In the genomic region with DNA sequence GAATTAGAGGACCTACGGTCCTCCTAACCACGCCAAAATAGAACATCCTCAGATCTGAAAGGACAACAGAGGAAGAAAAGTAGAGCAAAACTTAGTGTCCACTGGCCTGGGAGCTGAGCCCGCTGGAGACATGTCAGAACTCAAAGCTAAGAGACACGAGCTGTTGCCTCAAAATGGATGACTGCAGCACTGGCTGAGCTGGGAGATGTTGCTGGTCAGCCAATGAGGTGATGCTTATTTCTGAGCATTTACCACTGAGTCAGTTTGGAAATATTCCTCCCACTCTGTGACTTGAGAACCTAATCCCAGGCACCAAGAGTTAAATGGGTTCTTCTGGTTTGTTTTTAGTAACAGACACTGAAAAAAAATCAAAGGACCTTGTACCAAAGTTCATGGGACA, we compare ENCODE assay signal across 20 cellular contexts. TPM values are rescaled to one million over a fixed set of nuclear protein-coding genes. Genes with fewer than 3 reads are reported as not detected.
DNase-seq lines count a peak whose midpoint lies in the region; ATAC-seq, FAIRE-seq and TF ChIP-seq lines count a peak whose summit lies in the region.
"Had no signal": no experiment of that assay in that cellular context is flagged by ENCODE, and none has a peak within 500 bp of the region (broad histone marks: within the 10 kb centered on the region; RNA-seq: fewer than 3 reads in every experiment).

No MANE protein-coding gene starts in this region.

- H3K4me3 ChIP-seq in AG04450 (ENCODE audit: low read depth, low read length) (no peak overlapping the region), Loucy (ENCODE audit: low read length, poor library complexity, severe bottlenecking) (no peak overlapping the region), H1 (ENCODE audit: extremely low read depth in 1 of 4, insufficient read depth in 2 of 4, low read depth in 3 of 4, low read length in 4 of 4) (no peak overlapping the region), mesenchymal stem cell (ENCODE audit: insufficient read depth in 1 of 2, low read depth in 1 of 2, low read length in 2 of 2) (no peak overlapping the region)
- H3K4me3 ChIP-seq: ascending aorta, gastrocnemius medialis had no signal

- H3K27me3 ChIP-seq in AG04450 (ENCODE audit: control insufficient read depth, insufficient read depth, low read length) = no peaks in the 10 kb centered on the region
- H3K27me3 ChIP-seq in Loucy (ENCODE audit: insufficient read depth, low read length, poor library complexity, severe bottlenecking) = no peaks in the 10 kb centered on the region
- no peaks in the 10 kb centered on the region for H3K27me3 ChIP-seq in H1 (replicated peaks in 1 of 4; ENCODE audit: control insufficient read depth in 3 of 4, extremely low read depth in 1 of 4, insufficient read depth in 3 of 4, low read length in 3 of 4)
- peaks cover 0 to 5% of the 10 kb centered on the region in 2 experiments for H3K27me3 ChIP-seq in mesenchymal stem cell (ENCODE audit: control insufficient read depth in 1 of 2, insufficient read depth in 1 of 2, low read length in 2 of 2)
- H3K27me3 ChIP-seq: ascending aorta, gastrocnemius medialis had no signal

- H3K4me2 ChIP-seq in Loucy (ENCODE audit: low read depth, low read length, poor library complexity, severe bottlenecking) (no peak overlapping the region), H1 (ENCODE audit: insufficient read depth in 1 of 2, low read depth in 2 of 2, low read length in 2 of 2) (no peak overlapping the region), mesenchymal stem cell (ENCODE audit: low read length, poor library complexity, severe bottlenecking) (no peak overlapping the region)

- H4K20me1 ChIP-seq in Loucy (ENCODE audit: insufficient read depth, low read length, poor library complexity, severe bottlenecking) (no peaks in the 10 kb centered on the region), H1 (replicated peaks in 1 of 2; ENCODE audit: control insufficient read depth in 1 of 2, insufficient read depth in 2 of 2, low read length in 2 of 2) (no peaks in the 10 kb centered on the region)

- DNase-seq in AG04450 (ENCODE audit: low read depth, low spot score) = peak; percentile 45
- DNase-seq in H1 (ENCODE audit: low read depth in 1 of 2, low spot score in 2 of 2) = no peak
- DNase-seq in mesenchymal stem cell = peak; percentile 57
- no peak for DNase-seq in OCI-M2 (lab: John Stamatoyannopoulos, UW; ENCODE audit: unreplicated experiment)
- DNase-seq in DMS53 treated with DMSO at 0.1 percent for 48 hours (lab: John Stamatoyannopoulos, UW; ENCODE audit: unreplicated experiment) = no peak
- DNase-seq: activated effector memory CD4-positive, alpha-beta T cell treated with Interleukin-2 at 50 U/mL for 16 hours; CD8-positive, alpha-beta memory T cell; gastrocnemius medialis; GDM1; midbrain; MM.1S; NCI-H2029; NCI-H526; RPMI8226 had no signal

- TF ChIP-seq RAD21 in H1 (IDR thresholded peaks at IDR 0.05 in 1 of 2, conservative IDR thresholded peaks at IDR 0.05 in 1 of 2; ENCODE audit: low read depth in 2 of 2, low read length in 2 of 2) = no peak

- no peaks in the 10 kb centered on the region for H3K79me2 ChIP-seq in Loucy (ENCODE audit: insufficient read depth, low read length)
- H3K79me2 ChIP-seq in H1 (ENCODE audit: control insufficient read depth in 1 of 2, insufficient read depth in 2 of 2, low read length in 2 of 2) = no peaks in the 10 kb centered on the region
- H3K79me2 ChIP-seq: parathyroid adenoma had no signal

- H3K56ac ChIP-seq in H1 (replicated peaks; ENCODE audit: insufficient read length, low read depth, low read length) = no peak overlapping the region

- 0 out of 2 replicates have a peak overlapping the region, but pooled peaks have one; percentile 46 for H2BK12ac ChIP-seq in H1 (ENCODE audit: low read depth, low read length)
- H2BK12ac ChIP-seq in mesenchymal stem cell (ENCODE audit: low read length in 2 of 2) = peak overlapping the region in 1 of 2 experiments; percentile 47

- H3K79me1 ChIP-seq in H1 (ENCODE audit: low read depth, low read length) (no peaks in the 10 kb centered on the region), mesenchymal stem cell (replicated peaks; ENCODE audit: low read length, poor library complexity, severe bottlenecking) (no peaks in the 10 kb centered on the region)

- POLR2A ChIA-PET in AG04450 (lab: Yijun Ruan, JAX) (no interaction called here), H1 (lab: Charles Lee; ENCODE audit: partially characterized antibody) (no interaction called here)

- H3K14ac ChIP-seq in H1 (ENCODE audit: insufficient read length) (no peak overlapping the region), mesenchymal stem cell (ENCODE audit: low read length in 2 of 2) (no peak overlapping the region)

- FAIRE-seq in H1 (lab: Jason Lieb, UNC) = no peak
- FAIRE-seq: GM18507 had no signal

- no peak for TF ChIP-seq POLR2A in H1 (IDR thresholded peaks at IDR 0.05; ENCODE audit: control extremely low read depth in 1 of 2, low read depth in 2 of 2, low read length in 2 of 2)

- no peak overlapping the region for H2AK5ac ChIP-seq in H1 (ENCODE audit: low read depth, low read length)
- no peak overlapping the region for H2AK5ac ChIP-seq in mesenchymal stem cell (ENCODE audit: low read length, severe bottlenecking)

- no peaks in the 10 kb centered on the region for H3K9me3 ChIP-seq in AG04450 (ENCODE audit: control insufficient read depth, insufficient read depth, low read length)
- H3K9me3 ChIP-seq in Loucy (ENCODE audit: insufficient read depth, low read depth, low read length) = peaks cover 6% of the 10 kb centered on the region; the same call in 1 of the 2 replicates
- H3K9me3 ChIP-seq in H1 (ENCODE audit: insufficient read depth in 2 of 2, low read depth in 1 of 2, low read length in 1 of 2) = peaks cover 5 to 8% of the 10 kb centered on the region in 2 experiments; a peak in 3 of 4 replicates
- peaks cover 14% of the 10 kb centered on the region for H3K9me3 ChIP-seq in mesenchymal stem cell (ENCODE audit: control insufficient read depth, low read length)
- H3K9me3 ChIP-seq: gastrocnemius medialis had no signal

- H3K9ac ChIP-seq in Loucy (ENCODE audit: low read depth, low read length, poor library complexity, severe bottlenecking) = no peak overlapping the region
- H3K9ac ChIP-seq in H1 (replicated peaks in 1 of 4; ENCODE audit: extremely low read depth in 1 of 4, low read depth in 3 of 4, low read length in 3 of 4) = no peak overlapping the region
- peak overlapping the region; percentile 53 for H3K9ac ChIP-seq in mesenchymal stem cell (ENCODE audit: low read length)
- H3K9ac ChIP-seq: parathyroid adenoma had no signal

- ATAC-seq in GM21619 (IDR thresholded peaks at IDR 0.05; ENCODE audit: unreplicated experiment) = no peak
- no peak for ATAC-seq in HG03521 (IDR thresholded peaks at IDR 0.05; ENCODE audit: unreplicated experiment)
- ATAC-seq: gastrocnemius medialis had no signal

- no peaks in the 10 kb centered on the region; the same call in 1 of the 2 replicates for H3K23me2 ChIP-seq in H1 (ENCODE audit: low read depth, low read length)

- H4K91ac ChIP-seq in H1 (replicated peaks; ENCODE audit: insufficient read length, low read length) (peak overlapping the region; percentile 46), mesenchymal stem cell (ENCODE audit: low read length) (no peak overlapping the region)

- H3K27ac ChIP-seq in AG04450 (ENCODE audit: low read depth, low read length) (peak overlapping the region; percentile 73), H1 (ENCODE audit: low read depth, low read length) (no peak overlapping the region), mesenchymal stem cell (ENCODE audit: low read length, poor library complexity, severe bottlenecking) (no peak overlapping the region)
- H3K27ac ChIP-seq: ascending aorta, gastrocnemius medialis, parathyroid adenoma had no signal

- no peak overlapping the region for H2BK5ac ChIP-seq in H1 (ENCODE audit: low read depth, low read length)
- no peak overlapping the region for H2BK5ac ChIP-seq in mesenchymal stem cell (ENCODE audit: low read depth, low read length, poor library complexity, severe bottlenecking)

- H3K4ac ChIP-seq in H1 (replicated peaks; ENCODE audit: insufficient read length, low read depth, low read length) = no peak overlapping the region
- H3K4ac ChIP-seq in mesenchymal stem cell (ENCODE audit: low read depth in 1 of 2, low read length in 2 of 2) = peak overlapping the region in 1 of 2 experiments; percentile 81

- H3K4me1 ChIP-seq in Loucy (ENCODE audit: insufficient read depth, low read length, poor library complexity, severe bottlenecking) (no peaks in the 10 kb centered on the region), H1 (replicated peaks in 1 of 4; ENCODE audit: control insufficient read depth in 3 of 4, insufficient read depth in 4 of 4, low read length in 3 of 4) (peaks cover 2 to 13% (median 8%) of the 10 kb centered on the region in 4 experiments; a peak in 5 of 7 replicates), mesenchymal stem cell (ENCODE audit: control insufficient read depth, insufficient read depth, low read depth, low read length) (no peaks in the 10 kb centered on the region)
- H3K4me1 ChIP-seq: ascending aorta, gastrocnemius medialis, parathyroid adenoma had no signal

- no peak overlapping the region for H2BK20ac ChIP-seq in H1 (ENCODE audit: low read length)

- H3K9me2 ChIP-seq in Loucy (replicated peaks; ENCODE audit: low read depth, low read length) = no peaks in the 10 kb centered on the region

- no peak for TF ChIP-seq CTCF in AG04450 (IDR thresholded peaks at IDR 0.05; ENCODE audit: low read depth, low read length)
- TF ChIP-seq CTCF in Loucy (conservative IDR thresholded peaks at IDR 0.05; ENCODE audit: low read length) = no peak
- no peak for TF ChIP-seq CTCF in H1 (IDR thresholded peaks at IDR 0.05; ENCODE audit: control extremely low read depth in 1 of 3, insufficient read depth in 1 of 3, low read depth in 1 of 3, low read length in 3 of 3)

- H3K18ac ChIP-seq in H1 (ENCODE audit: extremely low read depth, low read length) (no peak overlapping the region), mesenchymal stem cell (ENCODE audit: low read depth in 1 of 2, low read length in 2 of 2) (peak overlapping the region; percentile 21 to 24)

- no peak overlapping the region for H4K5ac ChIP-seq in H1 (ENCODE audit: insufficient read length, low read depth, low read length)

- WGBS in H1 (ENCODE audit: extremely low coverage in 1 of 2, insufficient coverage in 1 of 2, insufficient read length in 1 of 2, insufficient replicate concordance in 2 of 2, low coverage in 1 of 2, low lambda C conversion rate in 2 of 2, missing lambda C conversion rate in 1 of 2), 2 experiments = 81% methylated on average over 4 of the region's 4 CpGs; no CpG with 5 or more reads in 1 of the 2 experiments
- 58% methylated on average over 4 of the region's 4 CpGs for WGBS in mesenchymal stem cell

- H2BK15ac ChIP-seq in H1 (ENCODE audit: low read length) (no peak overlapping the region), mesenchymal stem cell (ENCODE audit: low read depth, poor library complexity, severe bottlenecking) (no peak overlapping the region)

- H3K23ac ChIP-seq in H1 (ENCODE audit: insufficient read length) (no peak overlapping the region), mesenchymal stem cell (ENCODE audit: low read length in 2 of 2) (no peak overlapping the region)

- H4K8ac ChIP-seq in H1 (ENCODE audit: extremely low read depth, insufficient read depth, low read length) (no peak overlapping the region), mesenchymal stem cell (ENCODE audit: low read length) (no peak overlapping the region)

- H3F3A ChIP-seq in Loucy (ENCODE audit: low read depth) = no peaks in the 10 kb centered on the region

- H2BK120ac ChIP-seq in H1 (replicated peaks; ENCODE audit: low read depth, low read length) (no peak overlapping the region), mesenchymal stem cell (ENCODE audit: low read depth, low read length) (no peak overlapping the region)

- CTCF ChIA-PET in AG04450 (lab: Charles Lee) (interaction anchor here (1.0 to 3.5 kb wide), 5 partner anchors 25 to 1351 kb away, joined by 3 to 39 read pairs (median 5); no protein-coding TSS in a partner anchor), H1 (lab: Charles Lee; ENCODE audit: partially characterized antibody) (interaction anchor here (0.7 to 2.5 kb wide), 5 partner anchors 32 to 237 kb away, joined by 3 to 12 read pairs (median 3); no protein-coding TSS in a partner anchor)

- no peaks in the 10 kb centered on the region for H3K36me3 ChIP-seq in Loucy (ENCODE audit: insufficient read depth, low read length)
- no peaks in the 10 kb centered on the region for H3K36me3 ChIP-seq in H1 (ENCODE audit: control insufficient read depth in 2 of 4, insufficient read depth in 4 of 4, low read length in 3 of 4)
- no peaks in the 10 kb centered on the region for H3K36me3 ChIP-seq in mesenchymal stem cell (ENCODE audit: control insufficient read depth in 1 of 2, insufficient read depth in 2 of 2, low read depth in 1 of 2, low read length in 2 of 2)
- H3K36me3 ChIP-seq: ascending aorta, gastrocnemius medialis had no signal

- TF ChIP-seq EP300 in H1 (IDR thresholded peaks at IDR 0.05; ENCODE audit: borderline replicate concordance in 1 of 2, low read depth in 2 of 2, low read length in 2 of 2) = no peak

- H2AFZ ChIP-seq in Loucy (ENCODE audit: low read length) = peak overlapping the region; percentile 44; the same call in 1 of the 2 replicates
- H2AFZ ChIP-seq in H1 (ENCODE audit: low read length) = peak overlapping the region; percentile 26; the same call in 1 of the 2 replicates
- H2AFZ ChIP-seq in mesenchymal stem cell (ENCODE audit: low read depth, low read length) = no peak overlapping the region
- H2AFZ ChIP-seq: parathyroid adenoma had no signal

RNA-seq across cellular contexts. Expression of a gene that starts 32.6 kb away (rescaled TPM):
- polyA plus RNA-seq in AG04450 (2011; rRNA removed) (0.91 and 1.4 TPM in 2 replicates), H1 (2011; rRNA removed) (0.75 and 0.85 TPM in 2 replicates)
- 0.69 and 2.2 TPM in 2 replicates for polyA minus RNA-seq in AG04450 (2011; rRNA and poly(A)+ RNA removed)
- 0.46 and 0.84 TPM in 2 replicates for total RNA-seq in H1 (2021; fragmentation: NEBNext Ultra II Directional; extraction: Animal tissue kit (Norgen Biotek cat#: 25700))
- 0.96 TPM for polyA plus RNA-seq in H1 (2011; cell fraction: cytosol; rRNA removed)
- polyA plus RNA-seq in H1 (2011; cell fraction: nucleus; rRNA removed) = 1.2 TPM
- polyA plus RNA-seq in H1 (2012, experiment 1 of 2) = 0.35 to 1.4 TPM (median 0.95 TPM) in 4 replicates
- polyA plus RNA-seq in H1 (2012, experiment 2 of 2) = 0.56 TPM
- polyA plus RNA-seq in H1 (2013, experiment 1 of 2) = 0.81 TPM
- polyA plus RNA-seq in H1 (2013, experiment 2 of 2) = 0.98 TPM
- polyA minus RNA-seq in H1 (2011; rRNA and poly(A)+ RNA removed) = 0.73 and 2.5 TPM in 2 replicates
- polyA minus RNA-seq in H1 (2011; cell fraction: cytosol; rRNA and poly(A)+ RNA removed) = not detected
- polyA minus RNA-seq in H1 (2011; cell fraction: nucleus; rRNA and poly(A)+ RNA removed) = 1.2 TPM
- polyA plus RNA-seq in mesenchymal stem cell (2013, experiment 1 of 2) = 0.48 TPM
- 0.60 TPM for polyA plus RNA-seq in mesenchymal stem cell (2013, experiment 2 of 2)
- total RNA-seq: ascending aorta, gastrocnemius medialis had no signal

RNA-seq across cellular contexts. Expression of a gene that starts 33.3 kb away (rescaled TPM):
- polyA plus RNA-seq in AG04450 (2011; rRNA removed) (49.0 and 52.7 TPM in 2 replicates), H1 (2011; rRNA removed) (17.6 and 27.9 TPM in 2 replicates)
- 23.7 and 24.9 TPM in 2 replicates for polyA minus RNA-seq in AG04450 (2011; rRNA and poly(A)+ RNA removed)
- 43.8 and 46.3 TPM in 2 replicates for total RNA-seq in H1 (2021; fragmentation: NEBNext Ultra II Directional; extraction: Animal tissue kit (Norgen Biotek cat#: 25700))
- 41.9 TPM for polyA plus RNA-seq in H1 (2011; cell fraction: cytosol; rRNA removed)
- polyA plus RNA-seq in H1 (2011; cell fraction: nucleus; rRNA removed) = 21.7 TPM
- 45.8 to 82.6 TPM (median 47.0 TPM) in 4 replicates for polyA plus RNA-seq in H1 (2012, experiment 1 of 2)
- polyA plus RNA-seq in H1 (2012, experiment 2 of 2) = 3.5 TPM
- polyA plus RNA-seq in H1 (2013, experiment 1 of 2) = 33.2 TPM
- polyA plus RNA-seq in H1 (2013, experiment 2 of 2) = 34.8 TPM
- 30.6 and 37.6 TPM in 2 replicates for polyA minus RNA-seq in H1 (2011; rRNA and poly(A)+ RNA removed)
- polyA minus RNA-seq in H1 (2011; cell fraction: cytosol; rRNA and poly(A)+ RNA removed) = 16.1 TPM
- polyA minus RNA-seq in H1 (2011; cell fraction: nucleus; rRNA and poly(A)+ RNA removed) = 14.3 TPM
- polyA plus RNA-seq in mesenchymal stem cell (2013, experiment 1 of 2) = 18.1 TPM
- 17.0 TPM for polyA plus RNA-seq in mesenchymal stem cell (2013, experiment 2 of 2)

Comparison
In these comparisons a context has a peak if more than half of its experiments do, and no peak if none do; other contexts are left out.
1. DNase-seq: peak in AG04450 (single experiment) and mesenchymal stem cell (single experiment); none in H1 (0 of 2), OCI-M2 (single experiment) and DMS53 treated with DMSO at 0.1 percent for 48 hours (single experiment).